ENCODE assay signal across 16 cellular contexts in genomic region chr4:38242822-38243384, GRCh38.
DNase-seq lines count a peak whose midpoint lies in the region; ATAC-seq and TF ChIP-seq lines count a peak whose summit lies in the region.
"Had no signal": no experiment of that assay in that cellular context is flagged by ENCODE, and none has a peak within 500 bp of the region (broad histone marks: within the 10 kb centered on the region; RNA-seq: fewer than 3 reads in every experiment).

No MANE protein-coding gene starts in this region.

- intact Hi-C loops in activated CD4-positive, alpha-beta T cell treated with anti-CD3 and anti-CD28 coated beads, Interleukin-2, amount 10 ng/mL, durations not matched to agents 24 days and 14 days (cut with micrococcal nuclease): no loop called here
- intact Hi-C loops in OCI-LY7 (cut with micrococcal nuclease; ENCODE audit: unreplicated experiment): no loop called here

- POLR2A ChIA-PET in activated CD4-positive, alpha-beta T cell treated with anti-CD3 and anti-CD28 coated beads, Interleukin-2, amount 10 ng/mL, durations not matched to agents 7 days and 5 days (lab: Charles Lee): no interaction called here
- POLR2A ChIA-PET in HEK293T (lab: Yijun Ruan, JAX) (interaction anchor here (1.2 kb wide), 1 partner anchor 22 kb away, joined by 3 read pairs; no protein-coding TSS in a partner anchor), OCI-LY7 (lab: Charles Lee) (no interaction called here)

- H2AFZ ChIP-seq in OCI-LY7 (ENCODE audit: low read length): no peak overlapping the region

- H3K4me2 ChIP-seq in OCI-LY7 (ENCODE audit: low read length): no peak overlapping the region

- TF ChIP-seq CTCF in nephron progenitor cell (IDR thresholded peaks at IDR 0.05): no peak
- TF ChIP-seq CTCF in OCI-LY7 (conservative IDR thresholded peaks at IDR 0.05; ENCODE audit: low read length): no peak

- H3K9me2 ChIP-seq in OCI-LY7 (ENCODE audit: insufficient read depth, low read length): no peaks in the 10 kb centered on the region

- no peaks in the 10 kb centered on the region for H3K36me3 Mint-ChIP-seq in activated CD4-positive, alpha-beta T cell treated with anti-CD3 and anti-CD28 coated beads, Interleukin-2, amount 10 ng/mL, durations not matched to agents 7 days and 5 days (ENCODE audit: low read depth)
- H3K36me3 Mint-ChIP-seq in activated CD4-positive, alpha-beta T cell treated with anti-CD3 and anti-CD28 coated beads, Interleukin-2, amount 10 ng/mL, durations not matched to agents 24 days and 14 days (ENCODE audit: low read depth): no peaks in the 10 kb centered on the region
- H3K36me3 Mint-ChIP-seq in activated naive CD4-positive, alpha-beta T cell treated with anti-CD3 and anti-CD28 coated beads, Interleukin-2, amount 50 U/mL, for 72 hours: no peaks in the 10 kb centered on the region
- H3K36me3 Mint-ChIP-seq in nephron progenitor cell (ENCODE audit: low read depth): peaks cover 12% of the 10 kb centered on the region

- no peaks in the 10 kb centered on the region for H4K20me1 ChIP-seq in OCI-LY7 (ENCODE audit: insufficient read depth, low read length)

- BruUV-seq in OCI-LY7 (replicated peaks; lab: Mats Ljungman, UMichigan): no TSS peak

- H3K4me1 Mint-ChIP-seq in activated CD4-positive, alpha-beta T cell treated with anti-CD3 and anti-CD28 coated beads, Interleukin-2, amount 10 ng/mL, durations not matched to agents 7 days and 5 days: peaks cover 18% of the 10 kb centered on the region
- H3K4me1 Mint-ChIP-seq in activated CD4-positive, alpha-beta T cell treated with anti-CD3 and anti-CD28 coated beads, Interleukin-2, amount 10 ng/mL, durations not matched to agents 24 days and 14 days: peaks cover 7% of the 10 kb centered on the region
- peaks cover 44% of the 10 kb centered on the region for H3K4me1 Mint-ChIP-seq in nephron progenitor cell

- H3K4me1 ChIP-seq in OCI-LY7 (ENCODE audit: insufficient read depth, low read length, poor library complexity, severe bottlenecking): no peaks in the 10 kb centered on the region
- H3K4me1 ChIP-seq: ascending aorta, prostate gland had no signal

- ATAC-seq in activated naive CD4-positive, alpha-beta T cell treated with anti-CD3 and anti-CD28 coated beads, Interleukin-2, amount 50 U/mL, for 72 hours: peak in 1 of 2 donors; percentile 47
- no peak for ATAC-seq in HG02678 (IDR thresholded peaks at IDR 0.05; ENCODE audit: unreplicated experiment)
- ATAC-seq: Right ventricle myocardium inferior; stimulated activated naive CD8-positive, alpha-beta T cell treated with anti-CD3 and anti-CD28 coated beads, Interleukin-15, Interleukin-2, amounts not matched to agents 100 U/mL and 50 U/mL, for 24 hours had no signal

- DNase-seq in activated CD4-positive, alpha-beta T cell treated with anti-CD3 and anti-CD28 coated beads, Interleukin-2, amount 10 ng/mL, durations not matched to agents 7 days and 5 days: peak; percentile 20
- DNase-seq in activated CD4-positive, alpha-beta T cell treated with anti-CD3 and anti-CD28 coated beads, Interleukin-2, amount 10 ng/mL, durations not matched to agents 24 days and 14 days: no peak
- DNase-seq in HEK293T (ENCODE audit: extremely low spot score) (no peak), nephron progenitor cell (no peak), OCI-LY7 (ENCODE audit: low spot score) (no peak), NOMO-1 (lab: John Stamatoyannopoulos, UW; ENCODE audit: unreplicated experiment in 2 of 2) (no peak)
- peak in 1 of 2 donors; percentile 5 for DNase-seq in activated naive CD4-positive, alpha-beta T cell treated with anti-CD3 and anti-CD28 coated beads, Interleukin-2, amount 50 U/mL, for 72 hours (ENCODE audit: low spot score in 2 of 2)
- DNase-seq: activated T-cell treated with anti-CD3 and anti-CD28 coated beads, Interleukin-2, amount 50 U/mL, for 24 hours; COR-L47; GOT3; NK-92 treated with Interleukin-12 subunit alpha and Interleukin-12 subunit beta, amount 100 ng/mL, for 24 hours; stimulated activated naive CD8-positive, alpha-beta T cell treated with anti-CD3 and anti-CD28 coated beads, Interleukin-15, Interleukin-2, amounts not matched to agents 100 U/mL and 50 U/mL, for 24 hours had no signal

- no peaks in the 10 kb centered on the region for H3K36me3 ChIP-seq in OCI-LY7 (ENCODE audit: insufficient read depth, low read length)
- H3K36me3 ChIP-seq: ascending aorta, prostate gland had no signal

- H3K9me3 Mint-ChIP-seq in activated CD4-positive, alpha-beta T cell treated with anti-CD3 and anti-CD28 coated beads, Interleukin-2, amount 10 ng/mL, durations not matched to agents 7 days and 5 days: peaks cover 4% of the 10 kb centered on the region
- H3K9me3 Mint-ChIP-seq in activated CD4-positive, alpha-beta T cell treated with anti-CD3 and anti-CD28 coated beads, Interleukin-2, amount 10 ng/mL, durations not matched to agents 24 days and 14 days: peaks cover 10% of the 10 kb centered on the region
- peaks cover 5 to 18% of the 10 kb centered on the region in 2 donors for H3K9me3 Mint-ChIP-seq in activated naive CD4-positive, alpha-beta T cell treated with anti-CD3 and anti-CD28 coated beads, Interleukin-2, amount 50 U/mL, for 72 hours
- H3K9me3 Mint-ChIP-seq in nephron progenitor cell: peaks cover 36% of the 10 kb centered on the region

- no peaks in the 10 kb centered on the region for H3K27me3 Mint-ChIP-seq in activated CD4-positive, alpha-beta T cell treated with anti-CD3 and anti-CD28 coated beads, Interleukin-2, amount 10 ng/mL, durations not matched to agents 7 days and 5 days
- peaks cover 1% of the 10 kb centered on the region for H3K27me3 Mint-ChIP-seq in activated CD4-positive, alpha-beta T cell treated with anti-CD3 and anti-CD28 coated beads, Interleukin-2, amount 10 ng/mL, durations not matched to agents 24 days and 14 days
- H3K27me3 Mint-ChIP-seq in nephron progenitor cell (ENCODE audit: low read depth, poor library complexity): no peaks in the 10 kb centered on the region
- H3K27me3 Mint-ChIP-seq: activated T-cell treated with anti-CD3 and anti-CD28 coated beads, Interleukin-2, amount 50 U/mL, for 24 hours had no signal

- no peak overlapping the region for H3K4me3 Mint-ChIP-seq in activated CD4-positive, alpha-beta T cell treated with anti-CD3 and anti-CD28 coated beads, Interleukin-2, amount 10 ng/mL, durations not matched to agents 7 days and 5 days
- H3K4me3 Mint-ChIP-seq in activated CD4-positive, alpha-beta T cell treated with anti-CD3 and anti-CD28 coated beads, Interleukin-2, amount 10 ng/mL, durations not matched to agents 24 days and 14 days: no peak overlapping the region
- no peak overlapping the region for H3K4me3 Mint-ChIP-seq in nephron progenitor cell
- H3K4me3 Mint-ChIP-seq: activated T-cell treated with anti-CD3 and anti-CD28 coated beads, Interleukin-2, amount 50 U/mL, for 24 hours had no signal

- no peak overlapping the region for H3K4me3 ChIP-seq in OCI-LY7 (ENCODE audit: low read depth, low read length, poor library complexity, severe bottlenecking)
- H3K4me3 ChIP-seq: ascending aorta, prostate gland had no signal

- no peak overlapping the region for H3K27ac ChIP-seq in OCI-LY7 (ENCODE audit: low read depth, low read length, poor library complexity, severe bottlenecking)
- H3K27ac ChIP-seq: ascending aorta, prostate gland had no signal

- peak overlapping the region; percentile 85 for H3K27ac Mint-ChIP-seq in activated CD4-positive, alpha-beta T cell treated with anti-CD3 and anti-CD28 coated beads, Interleukin-2, amount 10 ng/mL, durations not matched to agents 7 days and 5 days
- H3K27ac Mint-ChIP-seq in activated CD4-positive, alpha-beta T cell treated with anti-CD3 and anti-CD28 coated beads, Interleukin-2, amount 10 ng/mL, durations not matched to agents 24 days and 14 days: no peak overlapping the region
- H3K27ac Mint-ChIP-seq in activated naive CD4-positive, alpha-beta T cell treated with anti-CD3 and anti-CD28 coated beads, Interleukin-2, amount 50 U/mL, for 72 hours: peak overlapping the region; percentile 30 to 40
- peak overlapping the region; percentile 97 for H3K27ac Mint-ChIP-seq in nephron progenitor cell
- H3K27ac Mint-ChIP-seq: activated T-cell treated with anti-CD3 and anti-CD28 coated beads, Interleukin-2, amount 50 U/mL, for 24 hours had no signal

- CTCF ChIA-PET in activated CD4-positive, alpha-beta T cell treated with anti-CD3 and anti-CD28 coated beads, Interleukin-2, amount 10 ng/mL, durations not matched to agents 7 days and 5 days (lab: Charles Lee): interaction anchor here (0.7 to 1.1 kb wide), 3 partner anchors 9 to 175 kb away, joined by 3 to 4 read pairs (median 3); no protein-coding TSS in a partner anchor
- CTCF ChIA-PET in HEK293T (lab: Yijun Ruan, JAX) (interaction anchor here (0.6 to 0.7 kb wide), 2 partner anchors 9 kb away, joined by 3 read pairs; no protein-coding TSS in a partner anchor), OCI-LY7 (lab: Charles Lee; ENCODE audit: unreplicated experiment) (no interaction called here)

- no peaks in the 10 kb centered on the region for H3K79me2 ChIP-seq in OCI-LY7 (ENCODE audit: insufficient read depth, low read depth, low read length)

- H3K9me3 ChIP-seq in OCI-LY7 (ENCODE audit: low read length): no peaks in the 10 kb centered on the region
- H3K9me3 ChIP-seq: ascending aorta, prostate gland had no signal

TF ChIP-seq in HEK293T, 16 proteins besides CTCF, POLR2A, EP300 and RAD21:
- TF ChIP-seq FOXM1 (IDR thresholded peaks at IDR 0.05; ENCODE audit: borderline replicate concordance) (no peak), ARNT (IDR thresholded peaks at IDR 0.05) (no peak), ZNF384 (IDR thresholded peaks at IDR 0.05) (no peak), LEF1 (IDR thresholded peaks at IDR 0.05; ENCODE audit: borderline replicate concordance) (no peak)
- TF ChIP-seq, protein P1, sequence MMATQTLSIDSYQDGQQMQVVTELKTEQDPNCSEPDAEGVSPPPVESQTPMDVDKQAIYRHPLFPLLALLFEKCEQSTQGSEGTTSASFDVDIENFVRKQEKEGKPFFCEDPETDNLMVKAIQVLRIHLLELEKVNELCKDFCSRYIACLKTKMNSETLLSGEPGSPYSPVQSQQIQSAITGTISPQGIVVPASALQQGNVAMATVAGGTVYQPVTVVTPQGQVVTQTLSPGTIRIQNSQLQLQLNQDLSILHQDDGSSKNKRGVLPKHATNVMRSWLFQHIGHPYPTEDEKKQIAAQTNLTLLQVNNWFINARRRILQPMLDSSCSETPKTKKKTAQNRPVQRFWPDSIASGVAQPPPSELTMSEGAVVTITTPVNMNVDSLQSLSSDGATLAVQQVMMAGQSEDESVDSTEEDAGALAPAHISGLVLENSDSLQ (IDR thresholded peaks at IDR 0.05): peak; percentile 85
